In the genomic region with DNA sequence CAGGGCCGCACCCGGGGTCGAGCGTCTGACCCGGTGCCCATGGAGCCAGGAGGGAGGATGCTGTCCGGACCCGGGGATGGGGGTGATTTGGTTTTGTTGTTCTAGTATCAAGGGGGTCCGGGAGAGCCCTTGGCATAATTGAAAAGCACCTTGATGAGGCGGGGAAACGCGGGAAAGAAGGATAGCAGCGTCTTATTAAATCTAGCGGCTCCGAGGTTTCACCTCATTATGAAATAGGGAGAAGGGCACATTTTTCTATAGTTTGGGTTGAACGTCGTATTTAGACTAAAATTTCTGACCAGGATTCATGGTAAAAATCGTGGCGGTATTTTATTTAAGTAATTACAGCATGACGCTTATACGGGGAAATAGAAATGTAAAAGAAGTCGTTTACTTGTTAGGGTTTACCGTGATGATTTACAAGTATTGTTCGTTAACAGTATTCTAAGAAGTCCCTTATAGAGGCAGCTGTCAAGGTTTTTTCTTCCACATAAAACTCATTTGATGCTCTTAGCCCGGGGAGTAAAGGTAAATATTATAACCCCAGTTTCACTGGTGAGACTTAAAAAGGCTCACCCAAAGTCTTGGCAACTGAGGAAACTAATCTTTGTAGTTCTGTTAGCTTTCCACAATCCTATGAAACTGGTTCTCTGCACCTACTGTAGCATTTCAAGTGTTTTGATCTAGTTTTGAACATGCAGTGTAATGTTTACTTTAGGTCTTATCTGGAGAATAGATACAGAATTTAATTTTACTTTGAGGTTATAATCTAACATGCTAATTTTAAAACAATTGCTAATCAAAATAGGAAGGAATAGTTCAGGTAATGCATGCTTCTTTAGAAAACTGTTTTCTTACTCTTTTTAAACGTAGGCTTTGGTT, we compare ENCODE assay signal across 1 cellular context.
TF ChIP-seq lines count a peak whose summit lies in the region.

No MANE protein-coding gene starts in this region.

TF ChIP-seq in HepG2, 621 proteins besides CTCF, POLR2A, EP300 and RAD21 (continued from another document):
- TF ChIP-seq ZNF841 (CRISPR knock-in tag; IDR thresholded peaks at IDR 0.05; ENCODE audit: borderline replicate concordance): 0 out of 2 replicates have a peak, but pooled peaks have one; percentile 12
- TF ChIP-seq, protein P1, sequence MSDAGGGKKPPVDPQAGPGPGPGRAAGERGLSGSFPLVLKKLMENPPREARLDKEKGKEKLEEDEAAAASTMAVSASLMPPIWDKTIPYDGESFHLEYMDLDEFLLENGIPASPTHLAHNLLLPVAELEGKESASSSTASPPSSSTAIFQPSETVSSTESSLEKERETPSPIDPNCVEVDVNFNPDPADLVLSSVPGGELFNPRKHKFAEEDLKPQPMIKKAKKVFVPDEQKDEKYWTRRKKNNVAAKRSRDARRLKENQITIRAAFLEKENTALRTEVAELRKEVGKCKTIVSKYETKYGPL (CRISPR knock-in tag; IDR thresholded peaks at IDR 0.05): 0 out of 2 replicates have a peak, but pooled peaks have one; percentile 25
- 0 out of 2 replicates have a peak, but pooled peaks have one; percentile 19 for TF ChIP-seq ZMYM2 (CRISPR knock-in tag; IDR thresholded peaks at IDR 0.05)
- TF ChIP-seq KDM5A (IDR thresholded peaks at IDR 0.05; ENCODE audit: borderline replicate concordance, low read length): peak; percentile 73
- TF ChIP-seq ZFY (CRISPR knock-in tag; IDR thresholded peaks at IDR 0.05): 0 out of 2 replicates have a peak, but pooled peaks have one; percentile 3
- TF ChIP-seq, protein P2, sequence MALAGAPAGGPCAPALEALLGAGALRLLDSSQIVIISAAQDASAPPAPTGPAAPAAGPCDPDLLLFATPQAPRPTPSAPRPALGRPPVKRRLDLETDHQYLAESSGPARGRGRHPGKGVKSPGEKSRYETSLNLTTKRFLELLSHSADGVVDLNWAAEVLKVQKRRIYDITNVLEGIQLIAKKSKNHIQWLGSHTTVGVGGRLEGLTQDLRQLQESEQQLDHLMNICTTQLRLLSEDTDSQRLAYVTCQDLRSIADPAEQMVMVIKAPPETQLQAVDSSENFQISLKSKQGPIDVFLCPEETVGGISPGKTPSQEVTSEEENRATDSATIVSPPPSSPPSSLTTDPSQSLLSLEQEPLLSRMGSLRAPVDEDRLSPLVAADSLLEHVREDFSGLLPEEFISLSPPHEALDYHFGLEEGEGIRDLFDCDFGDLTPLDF (CRISPR knock-in tag; IDR thresholded peaks at IDR 0.05): 0 out of 2 replicates have a peak, but pooled peaks have one; percentile 24
- TF ChIP-seq, protein P3, sequence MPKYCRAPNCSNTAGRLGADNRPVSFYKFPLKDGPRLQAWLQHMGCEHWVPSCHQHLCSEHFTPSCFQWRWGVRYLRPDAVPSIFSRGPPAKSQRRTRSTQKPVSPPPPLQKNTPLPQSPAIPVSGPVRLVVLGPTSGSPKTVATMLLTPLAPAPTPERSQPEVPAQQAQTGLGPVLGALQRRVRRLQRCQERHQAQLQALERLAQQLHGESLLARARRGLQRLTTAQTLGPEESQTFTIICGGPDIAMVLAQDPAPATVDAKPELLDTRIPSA (CRISPR knock-in tag; IDR thresholded peaks at IDR 0.05; ENCODE audit: borderline replicate concordance): 0 out of 2 replicates have a peak, but pooled peaks have one; percentile 2
- peak; percentile 4; the same call in 1 of the 2 replicates for TF ChIP-seq ZBTB7B (CRISPR knock-in tag; IDR thresholded peaks at IDR 0.05)
- no peak for TF ChIP-seq ZNF124 (CRISPR knock-in tag; IDR thresholded peaks at IDR 0.05)
- peak; percentile 10; the same call in 1 of the 2 replicates for TF ChIP-seq MED13 (CRISPR knock-in tag; IDR thresholded peaks at IDR 0.05)
- TF ChIP-seq RBFOX2 (IDR thresholded peaks at IDR 0.05; ENCODE audit: low read depth, low read length): no peak
- 0 out of 2 replicates have a peak, but pooled peaks have one; percentile 13 for TF ChIP-seq MAZ (IDR thresholded peaks at IDR 0.05; ENCODE audit: borderline replicate concordance, low read depth, low read length)
- TF ChIP-seq MAZ (CRISPR knock-in tag; IDR thresholded peaks at IDR 0.05; ENCODE audit: low read depth): no peak
- no peak for TF ChIP-seq NCOA2 (CRISPR knock-in tag; IDR thresholded peaks at IDR 0.05)
- TF ChIP-seq, protein P4, sequence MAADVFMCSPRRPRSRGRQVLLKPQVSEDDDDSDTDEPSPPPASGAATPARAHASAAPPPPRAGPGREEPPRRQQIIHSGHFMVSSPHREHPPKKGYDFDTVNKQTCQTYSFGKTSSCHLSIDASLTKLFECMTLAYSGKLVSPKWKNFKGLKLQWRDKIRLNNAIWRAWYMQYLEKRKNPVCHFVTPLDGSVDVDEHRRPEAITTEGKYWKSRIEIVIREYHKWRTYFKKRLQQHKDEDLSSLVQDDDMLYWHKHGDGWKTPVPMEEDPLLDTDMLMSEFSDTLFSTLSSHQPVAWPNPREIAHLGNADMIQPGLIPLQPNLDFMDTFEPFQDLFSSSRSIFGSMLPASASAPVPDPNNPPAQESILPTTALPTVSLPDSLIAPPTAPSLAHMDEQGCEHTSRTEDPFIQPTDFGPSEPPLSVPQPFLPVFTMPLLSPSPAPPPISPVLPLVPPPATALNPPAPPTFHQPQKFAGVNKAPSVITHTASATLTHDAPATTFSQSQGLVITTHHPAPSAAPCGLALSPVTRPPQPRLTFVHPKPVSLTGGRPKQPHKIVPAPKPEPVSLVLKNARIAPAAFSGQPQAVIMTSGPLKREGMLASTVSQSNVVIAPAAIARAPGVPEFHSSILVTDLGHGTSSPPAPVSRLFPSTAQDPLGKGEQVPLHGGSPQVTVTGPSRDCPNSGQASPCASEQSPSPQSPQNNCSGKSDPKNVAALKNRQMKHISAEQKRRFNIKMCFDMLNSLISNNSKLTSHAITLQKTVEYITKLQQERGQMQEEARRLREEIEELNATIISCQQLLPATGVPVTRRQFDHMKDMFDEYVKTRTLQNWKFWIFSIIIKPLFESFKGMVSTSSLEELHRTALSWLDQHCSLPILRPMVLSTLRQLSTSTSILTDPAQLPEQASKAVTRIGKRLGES (CRISPR knock-in tag; IDR thresholded peaks at IDR 0.05; ENCODE audit: borderline replicate concordance): 0 out of 2 replicates have a peak, but pooled peaks have one; percentile 67
- TF ChIP-seq AGO2 (optimal IDR thresholded peaks at IDR 0.05; ENCODE audit: low read depth, low read length): peak; percentile 71
- TF ChIP-seq ZFP37 (CRISPR knock-in tag; IDR thresholded peaks at IDR 0.05; ENCODE audit: borderline replicate concordance): 0 out of 2 replicates have a peak, but pooled peaks have one; percentile 24
- TF ChIP-seq FOXJ3 (CRISPR knock-in tag; IDR thresholded peaks at IDR 0.05; ENCODE audit: borderline replicate concordance): peak; percentile 67
TF ChIP-seq in HepG2: peak in this region for 32.
